In genomic region chr2:144162652-144163051, GRCh38 we compare ENCODE assay signal across 9 cellular contexts.
DNase-seq lines count a peak whose midpoint lies in the region; ATAC-seq and TF ChIP-seq lines count a peak whose summit lies in the region.
"Had no signal": no experiment of that assay in that cellular context is flagged by ENCODE, and none has a peak within 500 bp of the region (broad histone marks: within the 10 kb centered on the region; RNA-seq: fewer than 3 reads in every experiment).

No MANE protein-coding gene starts in this region.

- H3K27ac ChIP-seq in breast epithelium (no peak overlapping the region), coronary artery (no peak overlapping the region)

- intact Hi-C loops in MCF 10A (cut with micrococcal nuclease): loop anchor here (5.0 kb wide), 1 partner anchor 355 kb away; no protein-coding TSS in a partner anchor
- intact Hi-C loops in breast epithelium (cut with DNase I; ENCODE audit: low total_unique reads): no loop called here

- no peaks in the 10 kb centered on the region for H3K4me1 ChIP-seq in breast epithelium

- H3K4me3 ChIP-seq in breast epithelium: no peak overlapping the region
- H3K4me3 ChIP-seq in fibroblast of pulmonary artery (replicated peaks; ENCODE audit: low read depth, low read length): no peak overlapping the region
- H3K4me3 ChIP-seq in coronary artery: no peak overlapping the region

- no TSS peak for BruUV-seq in MCF 10A (replicated peaks; lab: Mats Ljungman, UMichigan)

- POLR2A ChIA-PET in MCF 10A (lab: Yijun Ruan, JAX): no interaction called here

- no peaks in the 10 kb centered on the region for H3K9me3 Mint-ChIP-seq in MCF 10A (ENCODE audit: unreplicated experiment)
- H3K9me3 Mint-ChIP-seq: dendritic cell treated with granulocyte-macrophage colony-stimulating factor and Interleukin-4, amounts not matched to agents 40 ng/mL and 50 ng/mL, for 4 days had no signal

- no peaks in the 10 kb centered on the region for H3K4me1 Mint-ChIP-seq in MCF 10A (ENCODE audit: insufficient read depth, unreplicated experiment)

- no peak for TF ChIP-seq POLR2A in breast epithelium (IDR thresholded peaks at IDR 0.05)

- TF ChIP-seq CTCF in MCF 10A (IDR thresholded peaks at IDR 0.05; ENCODE audit: unreplicated experiment) (peak; percentile 28), breast epithelium (IDR thresholded peaks at IDR 0.05) (no peak), fibroblast of pulmonary artery (IDR thresholded peaks at IDR 0.05; ENCODE audit: low read length, missing control alignments) (peak; percentile 42), coronary artery (IDR thresholded peaks at IDR 0.05) (no peak)

- ATAC-seq in HG03175 (IDR thresholded peaks at IDR 0.05; ENCODE audit: unreplicated experiment): peak; percentile 78
- no peak for ATAC-seq in GM21381 (IDR thresholded peaks at IDR 0.05; ENCODE audit: unreplicated experiment)

- H3K27ac Mint-ChIP-seq in MCF 10A (ENCODE audit: low read depth, unreplicated experiment): no peak overlapping the region
- H3K27ac Mint-ChIP-seq: dendritic cell treated with granulocyte-macrophage colony-stimulating factor and Interleukin-4, amounts not matched to agents 40 ng/mL and 50 ng/mL, for 4 days had no signal

- H3K9me3 ChIP-seq in breast epithelium: no peaks in the 10 kb centered on the region

- H3K27me3 Mint-ChIP-seq in MCF 10A (ENCODE audit: insufficient read depth, unreplicated experiment): no peaks in the 10 kb centered on the region
- H3K27me3 Mint-ChIP-seq: dendritic cell treated with granulocyte-macrophage colony-stimulating factor and Interleukin-4, amounts not matched to agents 40 ng/mL and 50 ng/mL, for 4 days had no signal

- H3K27me3 ChIP-seq in breast epithelium: no peaks in the 10 kb centered on the region

- no peak overlapping the region for H3K4me3 Mint-ChIP-seq in MCF 10A (ENCODE audit: unreplicated experiment)
- H3K4me3 Mint-ChIP-seq: dendritic cell treated with granulocyte-macrophage colony-stimulating factor and Interleukin-4, amounts not matched to agents 40 ng/mL and 50 ng/mL, for 4 days had no signal

- CTCF ChIA-PET in MCF 10A (lab: Yijun Ruan, JAX): no interaction called here

- H3K36me3 Mint-ChIP-seq in MCF 10A (ENCODE audit: insufficient read depth, unreplicated experiment): no peaks in the 10 kb centered on the region

- DNase-seq in MCF 10A (ENCODE audit: unreplicated experiment) (peak; percentile 40), breast epithelium (ENCODE audit: low spot score in 2 of 2) (no peak), fibroblast of pulmonary artery (ENCODE audit: low read depth) (no peak), coronary artery (ENCODE audit: low spot score) (no peak)
- peak; percentile 36 for DNase-seq in activated CD4-positive, alpha-beta T cell treated with anti-CD3 and anti-CD28 coated beads for 48 hours
- DNase-seq in stimulated activated CD4-positive, alpha-beta T cell treated with anti-CD3 and anti-CD28 coated beads, Interleukin-4, amount 100 ng/mL, for 48 hours (ENCODE audit: low read depth in 2 of 2): peak; percentile 3 to 11

- H3K36me3 ChIP-seq in breast epithelium: no peaks in the 10 kb centered on the region

Comparison
In these comparisons a context has a peak if more than half of its experiments do, and no peak if none do; other contexts are left out.
1. DNase-seq: peak in MCF 10A (single experiment), activated CD4-positive, alpha-beta T cell treated with anti-CD3 and anti-CD28 coated beads for 48 hours (single experiment) and stimulated activated CD4-positive, alpha-beta T cell treated with anti-CD3 and anti-CD28 coated beads, Interleukin-4, amount 100 ng/mL, for 48 hours (2 of 2); none in breast epithelium (0 of 2), fibroblast of pulmonary artery (single experiment) and coronary artery (single experiment).
2. CTCF ChIP-seq: peak in MCF 10A (single experiment) and fibroblast of pulmonary artery (single experiment); none in breast epithelium (0 of 3) and coronary artery (single experiment).